ENCODE assay signal across 9 cellular contexts in genomic region chr20:32285621-32286334, GRCh38. TPM values are rescaled to one million over a fixed set of nuclear protein-coding genes. Genes with fewer than 3 reads are reported as not detected.
DNase-seq lines count a peak whose midpoint lies in the region; ATAC-seq and TF ChIP-seq lines count a peak whose summit lies in the region.
"Had no signal": no experiment of that assay in that cellular context is flagged by ENCODE, and none has a peak within 500 bp of the region (broad histone marks: within the 10 kb centered on the region; RNA-seq: fewer than 3 reads in every experiment).

No MANE protein-coding gene starts in this region.

- WGBS in aorta, 2 donors: 63 to 64% methylated on average over 4 of the region's 4 CpGs

- peaks cover 4% of the 10 kb centered on the region for H3K4me1 Mint-ChIP-seq in osteocyte (ENCODE audit: unreplicated experiment)

- peak; percentile 49 for ATAC-seq in GM21717 (IDR thresholded peaks at IDR 0.05; ENCODE audit: unreplicated experiment)
- no peak for ATAC-seq in aorta (ENCODE audit: low FRiP score)

- no peak overlapping the region for H3K27ac ChIP-seq in aorta (ENCODE audit: low read depth in 1 of 2, low read length in 2 of 2)
- H3K27ac ChIP-seq: neutrophil had no signal

- H3K9me3 ChIP-seq in aorta (ENCODE audit: control insufficient read depth, low read length): no peaks in the 10 kb centered on the region
- H3K9me3 ChIP-seq: neutrophil had no signal

- intact Hi-C loops in aorta (cut with DNase I): no loop called here

- TF ChIP-seq CTCF in GM10248 (IDR thresholded peaks at IDR 0.05; ENCODE audit: control extremely low read depth, extremely low read depth, low read depth, missing control alignments) (no peak), osteocyte (IDR thresholded peaks at IDR 0.05) (no peak)

- CTCF ChIA-PET in GM10248 (lab: Yijun Ruan, JAX) (interaction anchor here (0.9 to 2.1 kb wide), 8 partner anchors 8 to 254 kb away, joined by 3 to 6 read pairs (median 3); partner anchors contain the start of gene KIF3B), HEK293T (lab: Yijun Ruan, JAX) (interaction anchor here (1.0 kb wide), 1 partner anchor 29 kb away, joined by 3 read pairs; no protein-coding TSS in a partner anchor)

- no peak overlapping the region for H3K4me3 ChIP-seq in aorta (ENCODE audit: low read length in 2 of 2)

- DNase-seq in GM10248 (ENCODE audit: extremely low spot score) (peak; percentile 51), NCI-H69 (lab: John Stamatoyannopoulos, UW) (peak; percentile 17), osteocyte (ENCODE audit: extremely low spot score, unreplicated experiment) (no peak), HEK293T (ENCODE audit: extremely low spot score) (no peak), NCI-H748 treated with DMSO at 0.1 percent for 48 hours (lab: John Stamatoyannopoulos, UW) (no peak), aorta (no peak)
- DNase-seq in central memory CD4-positive, alpha-beta T cell: peak; percentile 23

- H3K36me3 Mint-ChIP-seq in osteocyte (ENCODE audit: unreplicated experiment): peaks cover 7% of the 10 kb centered on the region

- no peaks in the 10 kb centered on the region for H3K27me3 ChIP-seq in aorta (ENCODE audit: control insufficient read depth in 1 of 2, insufficient read depth in 2 of 2, low read length in 1 of 2)
- H3K27me3 ChIP-seq: neutrophil had no signal

- no peaks in the 10 kb centered on the region for H3K27me3 Mint-ChIP-seq in osteocyte (ENCODE audit: unreplicated experiment)

- no peak overlapping the region for H3K4me3 Mint-ChIP-seq in osteocyte (ENCODE audit: unreplicated experiment)

- H3K27ac Mint-ChIP-seq in osteocyte (ENCODE audit: unreplicated experiment): peak overlapping the region; percentile 6

- POLR2A ChIA-PET in GM10248 (lab: Yijun Ruan, JAX) (interaction anchor here (0.5 to 1.1 kb wide), 6 partner anchors 15 to 205 kb away, joined by 3 to 7 read pairs (median 4); partner anchors contain the start of gene ASXL1), HEK293T (lab: Yijun Ruan, JAX) (no interaction called here)

- peaks cover 2% of the 10 kb centered on the region in 2 donors for H3K4me1 ChIP-seq in aorta (ENCODE audit: control insufficient read depth in 1 of 2, insufficient read depth in 2 of 2, low read length in 2 of 2)

- H3K36me3 ChIP-seq in aorta (ENCODE audit: control insufficient read depth in 1 of 2, insufficient read depth in 2 of 2, low read length in 1 of 2): no peaks in the 10 kb centered on the region
- H3K36me3 ChIP-seq: neutrophil had no signal

- H3K9me3 Mint-ChIP-seq in osteocyte (ENCODE audit: unreplicated experiment): no peaks in the 10 kb centered on the region

TF ChIP-seq in HEK293T, 16 proteins besides CTCF, POLR2A, EP300 and RAD21:
- TF ChIP-seq FOXM1 (IDR thresholded peaks at IDR 0.05; ENCODE audit: borderline replicate concordance) (no peak), SP1 (IDR thresholded peaks at IDR 0.05) (no peak), LEF1 (IDR thresholded peaks at IDR 0.05; ENCODE audit: borderline replicate concordance) (no peak), PKNOX1 (IDR thresholded peaks at IDR 0.05) (no peak), SUZ12 (IDR thresholded peaks at IDR 0.05) (no peak), CTBP1 (IDR thresholded peaks at IDR 0.05; ENCODE audit: borderline replicate concordance) (no peak), NFRKB (IDR thresholded peaks at IDR 0.05) (no peak), FOXK2 (IDR thresholded peaks at IDR 0.05) (no peak), FOXA1 (IDR thresholded peaks at IDR 0.05) (no peak), L3MBTL2 (conservative IDR thresholded peaks at IDR 0.05) (no peak), ZNF384 (IDR thresholded peaks at IDR 0.05) (no peak), TARDBP (IDR thresholded peaks at IDR 0.05) (no peak), BHLHE40 (IDR thresholded peaks at IDR 0.05; ENCODE audit: borderline replicate concordance) (no peak), HDGF (IDR thresholded peaks at IDR 0.05; ENCODE audit: borderline replicate concordance) (no peak), ARNT (IDR thresholded peaks at IDR 0.05) (no peak)

RNA-seq across cellular contexts. Expression of gene KIF3B, which starts 8.3 kb away (rescaled TPM):
- total RNA-seq in osteocyte (28.8 and 30.4 TPM in 2 replicates), aorta (10 to 100 TPM; 26.6 to 28.0 TPM)
- 10 to 100 TPM; 12.9 to 19.8 TPM for polyA plus RNA-seq in aorta

Comparison
In these comparisons a context has a peak if more than half of its experiments do, and no peak if none do; other contexts are left out.
1. DNase-seq: peak in GM10248 (single experiment), NCI-H69 (single experiment) and central memory CD4-positive, alpha-beta T cell (single experiment); none in osteocyte (single experiment), HEK293T (single experiment), NCI-H748 treated with DMSO at 0.1 percent for 48 hours (single experiment) and aorta (0 of 2).